Comparison of ENCODE assay signal across 14 cellular contexts in genomic region chr1:59698386-59698785, GRCh38.
DNase-seq lines count a peak whose midpoint lies in the region; ATAC-seq and TF ChIP-seq lines count a peak whose summit lies in the region.
"Had no signal": no experiment of that assay in that cellular context is flagged by ENCODE, and none has a peak within 500 bp of the region (broad histone marks: within the 10 kb centered on the region; RNA-seq: fewer than 3 reads in every experiment).

No MANE protein-coding gene starts in this region.

- H3K36me3 ChIP-seq in left ventricle myocardium inferior, result no peaks in the 10 kb centered on the region
- no peaks in the 10 kb centered on the region for H3K36me3 ChIP-seq in heart right ventricle
- no peaks in the 10 kb centered on the region for H3K36me3 ChIP-seq in uterus
- H3K36me3 ChIP-seq in testis (ENCODE audit: low read depth, missing control alignments), result no peaks in the 10 kb centered on the region

- WGBS in heart right ventricle, 2 donors, result 70 to 80% methylated on average over 4 of the region's 4 CpGs
- WGBS in testis, 2 donors, result 60 to 63% methylated on average over 4 of the region's 4 CpGs

- TF ChIP-seq POLR2A in uterus (IDR thresholded peaks at IDR 0.05) (no peak), testis (IDR thresholded peaks at IDR 0.05) (no peak)

- TF ChIP-seq CTCF in left ventricle myocardium inferior (IDR thresholded peaks at IDR 0.05; ENCODE audit: borderline replicate concordance) (no peak), heart right ventricle (IDR thresholded peaks at IDR 0.05) (no peak), nephron progenitor cell (IDR thresholded peaks at IDR 0.05) (no peak), uterus (IDR thresholded peaks at IDR 0.05) (no peak), testis (IDR thresholded peaks at IDR 0.05) (no peak)

- H3K9me3 ChIP-seq in left ventricle myocardium inferior (replicated peaks), result no peaks in the 10 kb centered on the region
- H3K9me3 ChIP-seq in heart right ventricle, result no peaks in the 10 kb centered on the region
- no peaks in the 10 kb centered on the region for H3K9me3 ChIP-seq in uterus
- no peaks in the 10 kb centered on the region for H3K9me3 ChIP-seq in testis

- H3K9me3 Mint-ChIP-seq in activated T-helper 1 cell treated with anti-CD3 and anti-CD28 coated beads, Interleukin-12 subunit alpha, Interleukin-12 subunit beta, Interleukin-2, Interleukin-4 antibody, amounts not matched to agents 30 ng/mL and 10 ng/mL and 1 ng/mL, durations not matched to agents 14 hours and 24 hours and 36 hours, result peaks cover 4% of the 10 kb centered on the region
- H3K9me3 Mint-ChIP-seq in nephron progenitor cell, result peaks cover 7% of the 10 kb centered on the region
- H3K9me3 Mint-ChIP-seq: activated T-cell treated with anti-CD3 and anti-CD28 coated beads, Interleukin-2, amount 50 U/mL, for 4 hours; naive thymus-derived CD8-positive, alpha-beta T cell had no signal

- peaks cover 9% of the 10 kb centered on the region for H3K36me3 Mint-ChIP-seq in activated T-helper 1 cell treated with anti-CD3 and anti-CD28 coated beads, Interleukin-12 subunit alpha, Interleukin-12 subunit beta, Interleukin-2, Interleukin-4 antibody, amounts not matched to agents 30 ng/mL and 10 ng/mL and 1 ng/mL, durations not matched to agents 14 hours and 24 hours and 36 hours (ENCODE audit: low read depth)
- H3K36me3 Mint-ChIP-seq in nephron progenitor cell (ENCODE audit: low read depth), result peaks cover 7% of the 10 kb centered on the region

- peaks cover 33% of the 10 kb centered on the region for H3K4me1 Mint-ChIP-seq in activated T-helper 1 cell treated with anti-CD3 and anti-CD28 coated beads, Interleukin-12 subunit alpha, Interleukin-12 subunit beta, Interleukin-2, Interleukin-4 antibody, amounts not matched to agents 30 ng/mL and 10 ng/mL and 1 ng/mL, durations not matched to agents 14 hours and 24 hours and 36 hours (ENCODE audit: low read depth)
- peaks cover 32% of the 10 kb centered on the region for H3K4me1 Mint-ChIP-seq in nephron progenitor cell

- ATAC-seq in heart right ventricle, result no peak
- no peak for ATAC-seq in GM21381 (IDR thresholded peaks at IDR 0.05; ENCODE audit: unreplicated experiment)
- ATAC-seq: activated T-cell treated with anti-CD3 and anti-CD28 coated beads, Interleukin-2, amount 50 U/mL, for 4 hours; naive thymus-derived CD8-positive, alpha-beta T cell had no signal

- peak overlapping the region; percentile 8 for H3K27ac Mint-ChIP-seq in activated T-helper 1 cell treated with anti-CD3 and anti-CD28 coated beads, Interleukin-12 subunit alpha, Interleukin-12 subunit beta, Interleukin-2, Interleukin-4 antibody, amounts not matched to agents 30 ng/mL and 10 ng/mL and 1 ng/mL, durations not matched to agents 14 hours and 24 hours and 36 hours
- peak overlapping the region; percentile 27 for H3K27ac Mint-ChIP-seq in nephron progenitor cell

- H3K4me3 ChIP-seq in left ventricle myocardium inferior (no peak overlapping the region), heart right ventricle (no peak overlapping the region), uterus (no peak overlapping the region), testis (no peak overlapping the region)

- intact Hi-C loops in left ventricle myocardium inferior (cut with micrococcal nuclease), result loop anchor here (5.0 to 10.0 kb wide), 3 partner anchors 59 to 956 kb away; partner anchors contain the start of gene JUN
- intact Hi-C loops in heart right ventricle (cut with DNase I), result loop anchor here in 7 of 10 donors (2.0 to 10.0 kb wide), 17 partner anchors 60 to 960 kb away; partner anchors contain the start of genes FGGY (in 3 of the 7) and JUN (in 2 of the 7)
- intact Hi-C loops in activated T-helper 1 cell treated with anti-CD3 and anti-CD28 coated beads, Interleukin-12 subunit alpha, Interleukin-12 subunit beta, Interleukin-2, Interleukin-4 antibody, amounts not matched to agents 30 ng/mL and 10 ng/mL and 1 ng/mL, durations not matched to agents 14 hours and 24 hours and 36 hours (cut with micrococcal nuclease), result loop anchor here (2.0 to 10.0 kb wide), 8 partner anchors 266 to 1181 kb away; partner anchors contain the start of gene FGGY
- intact Hi-C loops in uterus (cut with DNase I; ENCODE audit: low total_unique reads), result loop anchor here (5.0 kb wide), 1 partner anchor 956 kb away; no protein-coding TSS in a partner anchor
- intact Hi-C loops in testis (cut with DNase I; ENCODE audit: low total_unique reads), result no loop called here

- H3K27ac ChIP-seq in left ventricle myocardium inferior (replicated peaks), result peak overlapping the region; percentile 45
- H3K27ac ChIP-seq in heart right ventricle, result peak overlapping the region in 1 of 10 donors; percentile 68
- peak overlapping the region; percentile 37 to 73 for H3K27ac ChIP-seq in uterus
- H3K27ac ChIP-seq in testis, result no peak overlapping the region

- DNase-seq in left ventricle myocardium inferior (no peak), heart right ventricle (no peak), nephron progenitor cell (no peak), uterus (no peak), dedifferentiated amniotic fluid mesenchymal stem cell (ENCODE audit: extremely low spot score) (no peak), testis (no peak)
- DNase-seq in activated T-helper 1 cell treated with anti-CD3 and anti-CD28 coated beads, Interleukin-12 subunit alpha, Interleukin-12 subunit beta, Interleukin-2, Interleukin-4 antibody, amounts not matched to agents 30 ng/mL and 10 ng/mL and 1 ng/mL, durations not matched to agents 14 hours and 24 hours and 36 hours (ENCODE audit: low spot score), result no peak
- DNase-seq: activated CD4-positive, alpha-beta T cell treated with anti-CD3 and anti-CD28 coated beads for 48 hours; activated T-cell treated with anti-CD3 and anti-CD28 coated beads, Interleukin-2, amount 50 U/mL, for 4 hours; DMS153; naive thymus-derived CD8-positive, alpha-beta T cell; stimulated activated naive CD4-positive, alpha-beta T cell treated with Interleukin-2 at 50 U/mL for 16 hours; T-helper 9 cell had no signal

- peak overlapping the region; percentile 45 for H3K4me3 Mint-ChIP-seq in activated T-helper 1 cell treated with anti-CD3 and anti-CD28 coated beads, Interleukin-12 subunit alpha, Interleukin-12 subunit beta, Interleukin-2, Interleukin-4 antibody, amounts not matched to agents 30 ng/mL and 10 ng/mL and 1 ng/mL, durations not matched to agents 14 hours and 24 hours and 36 hours
- peak overlapping the region; percentile 12 for H3K4me3 Mint-ChIP-seq in nephron progenitor cell
- H3K4me3 Mint-ChIP-seq: activated T-cell treated with anti-CD3 and anti-CD28 coated beads, Interleukin-2, amount 50 U/mL, for 4 hours had no signal

- H3K27me3 ChIP-seq in left ventricle myocardium inferior (ENCODE audit: low read depth) (no peaks in the 10 kb centered on the region), heart right ventricle (no peaks in the 10 kb centered on the region), uterus (no peaks in the 10 kb centered on the region), testis (no peaks in the 10 kb centered on the region)

- H3K27me3 Mint-ChIP-seq in activated T-helper 1 cell treated with anti-CD3 and anti-CD28 coated beads, Interleukin-12 subunit alpha, Interleukin-12 subunit beta, Interleukin-2, Interleukin-4 antibody, amounts not matched to agents 30 ng/mL and 10 ng/mL and 1 ng/mL, durations not matched to agents 14 hours and 24 hours and 36 hours (ENCODE audit: insufficient read depth), result no peaks in the 10 kb centered on the region
- no peaks in the 10 kb centered on the region for H3K27me3 Mint-ChIP-seq in nephron progenitor cell (ENCODE audit: low read depth, poor library complexity)

- H3K4me1 ChIP-seq in left ventricle myocardium inferior, result peaks cover 34% of the 10 kb centered on the region
- H3K4me1 ChIP-seq in heart right ventricle, result peaks cover 3 to 53% (median 20%) of the 10 kb centered on the region in 9 donors
- peaks cover 0 to 6% of the 10 kb centered on the region in 2 donors for H3K4me1 ChIP-seq in uterus
- H3K4me1 ChIP-seq in testis, result no peaks in the 10 kb centered on the region

Comparison
In these comparisons a context has a peak if more than half of its experiments do, and no peak if none do; other contexts are left out.
1. H3K27ac ChIP-seq: peak in left ventricle myocardium inferior (single experiment) and uterus (2 of 2); none in testis (0 of 2).